Comparison of ENCODE assay signal across 8 cellular contexts in the genomic region with DNA sequence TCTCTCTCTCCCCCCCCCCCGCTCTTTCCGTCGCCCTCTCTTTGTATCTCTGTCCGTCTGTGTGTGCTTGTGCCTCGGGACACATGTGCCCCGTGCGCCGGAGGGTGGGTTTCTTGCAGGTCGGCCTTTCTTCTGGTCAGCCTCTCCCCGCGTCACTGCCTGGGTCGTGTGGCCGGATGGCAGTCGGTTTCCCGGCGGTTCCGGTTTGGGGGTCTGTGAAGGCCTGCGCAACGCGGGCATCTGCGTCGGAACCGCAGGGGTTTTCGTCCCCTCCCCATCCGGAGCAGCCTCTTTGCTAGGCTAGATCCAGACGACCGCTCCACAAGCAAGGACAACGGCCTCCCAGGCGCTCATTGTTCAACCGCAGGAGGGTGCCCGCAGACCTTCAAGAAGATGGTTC.
DNase-seq lines count a peak whose midpoint lies in the region; ATAC-seq and TF ChIP-seq lines count a peak whose summit lies in the region.
"Not testable (repeated sequence)": the region's sequence is repeated elsewhere in the genome, so short reads cannot be mapped to it uniquely, and the experiment has no call there.

No MANE protein-coding gene starts in this region.

- CTCF ChIA-PET in activated CD8-positive, alpha-beta memory T cell treated with anti-CD3 and anti-CD28 coated beads, Interleukin-2, amount 10 ng/mL, durations not matched to agents 7 days and 5 days (lab: Charles Lee), result not testable (repeated sequence)

- H3K4me3 Mint-ChIP-seq in activated CD8-positive, alpha-beta memory T cell treated with anti-CD3 and anti-CD28 coated beads, Interleukin-2, amount 10 ng/mL, durations not matched to agents 7 days and 5 days; activated naive CD8-positive, alpha-beta T cell treated with anti-CD3 and anti-CD28 coated beads, Interleukin-2, amount 10 ng/mL, durations not matched to agents 7 days and 5 days; naive B cell: not testable (repeated sequence)

- ATAC-seq in RWPE2 (ENCODE audit: low read depth); activated CD8-positive, alpha-beta memory T cell treated with anti-CD3 and anti-CD28 coated beads, Interleukin-2, amount 10 ng/mL, durations not matched to agents 7 days and 5 days; activated naive CD8-positive, alpha-beta T cell treated with anti-CD3 and anti-CD28 coated beads, Interleukin-2, amount 10 ng/mL, durations not matched to agents 7 days and 5 days (ENCODE audit: low read depth); Right ventricle myocardium inferior; left lobe of liver; naive B cell (ENCODE audit: low read depth in 2 of 2); aorta (ENCODE audit: low FRiP score): not testable (repeated sequence)

- H3K4me1 ChIP-seq in RWPE2 (ENCODE audit: insufficient read depth, poor library complexity, severe bottlenecking); spleen; aorta (ENCODE audit: control insufficient read depth in 1 of 2, insufficient read depth in 2 of 2, low read length in 2 of 2): not testable (repeated sequence)

- H3K27ac ChIP-seq in RWPE2 (ENCODE audit: poor library complexity, severe bottlenecking); spleen; aorta (ENCODE audit: low read depth in 1 of 2, low read length in 2 of 2): not testable (repeated sequence)

- POLR2A ChIA-PET in activated naive CD8-positive, alpha-beta T cell treated with anti-CD3 and anti-CD28 coated beads, Interleukin-2, amount 10 ng/mL, durations not matched to agents 7 days and 5 days (lab: Charles Lee), result not testable (repeated sequence)

- H3K9me3 Mint-ChIP-seq in activated CD8-positive, alpha-beta memory T cell treated with anti-CD3 and anti-CD28 coated beads, Interleukin-2, amount 10 ng/mL, durations not matched to agents 7 days and 5 days (ENCODE audit: low read depth); activated naive CD8-positive, alpha-beta T cell treated with anti-CD3 and anti-CD28 coated beads, Interleukin-2, amount 10 ng/mL, durations not matched to agents 7 days and 5 days; naive B cell: not testable (repeated sequence)

- H3K9me3 ChIP-seq in RWPE2 (ENCODE audit: severe bottlenecking); aorta (ENCODE audit: control insufficient read depth, low read length): not testable (repeated sequence)
- H3K9me3 ChIP-seq in spleen, result peaks cover 0 to 13% (median 0%) of the 10 kb centered on the region in 8 donors

- not testable (repeated sequence) for H3K27me3 Mint-ChIP-seq in activated CD8-positive, alpha-beta memory T cell treated with anti-CD3 and anti-CD28 coated beads, Interleukin-2, amount 10 ng/mL, durations not matched to agents 7 days and 5 days; activated naive CD8-positive, alpha-beta T cell treated with anti-CD3 and anti-CD28 coated beads, Interleukin-2, amount 10 ng/mL, durations not matched to agents 7 days and 5 days; naive B cell

- H3K4me1 Mint-ChIP-seq in activated CD8-positive, alpha-beta memory T cell treated with anti-CD3 and anti-CD28 coated beads, Interleukin-2, amount 10 ng/mL, durations not matched to agents 7 days and 5 days; activated naive CD8-positive, alpha-beta T cell treated with anti-CD3 and anti-CD28 coated beads, Interleukin-2, amount 10 ng/mL, durations not matched to agents 7 days and 5 days; naive B cell: not testable (repeated sequence)

- not testable (repeated sequence) for H3K36me3 Mint-ChIP-seq in activated CD8-positive, alpha-beta memory T cell treated with anti-CD3 and anti-CD28 coated beads, Interleukin-2, amount 10 ng/mL, durations not matched to agents 7 days and 5 days; activated naive CD8-positive, alpha-beta T cell treated with anti-CD3 and anti-CD28 coated beads, Interleukin-2, amount 10 ng/mL, durations not matched to agents 7 days and 5 days; naive B cell

- DNase-seq in RWPE2 (ENCODE audit: low spot score), result peak; percentile 68
- DNase-seq in activated CD8-positive, alpha-beta memory T cell treated with anti-CD3 and anti-CD28 coated beads, Interleukin-2, amount 10 ng/mL, durations not matched to agents 7 days and 5 days, result peak; percentile 43
- peak; percentile 41 for DNase-seq in activated naive CD8-positive, alpha-beta T cell treated with anti-CD3 and anti-CD28 coated beads, Interleukin-2, amount 10 ng/mL, durations not matched to agents 7 days and 5 days
- DNase-seq in Right ventricle myocardium inferior (ENCODE audit: missing footprints), result peak; percentile 84
- peak; percentile 65 for DNase-seq in left lobe of liver (ENCODE audit: low spot score)
- DNase-seq in naive B cell, result peak; percentile 24
- DNase-seq in spleen, result peak; percentile 54
- DNase-seq in aorta, result peak; percentile 45 to 93

- H3K36me3 ChIP-seq in RWPE2 (ENCODE audit: low read depth); spleen; aorta (ENCODE audit: control insufficient read depth in 1 of 2, insufficient read depth in 2 of 2, low read length in 1 of 2): not testable (repeated sequence)

- not testable (repeated sequence) for H3K4me3 ChIP-seq in RWPE2 (ENCODE audit: severe bottlenecking); spleen; aorta (ENCODE audit: low read length in 2 of 2)

- TF ChIP-seq CTCF in RWPE2 (IDR thresholded peaks at IDR 0.05; ENCODE audit: poor library complexity, severe bottlenecking); spleen (IDR thresholded peaks at IDR 0.05 in 8 of 11, conservative IDR thresholded peaks at IDR 0.05 in 3 of 11): not testable (repeated sequence)

- not testable (repeated sequence) for TF ChIP-seq POLR2A in spleen (IDR thresholded peaks at IDR 0.05)

- not testable (repeated sequence) for H3K27ac Mint-ChIP-seq in activated CD8-positive, alpha-beta memory T cell treated with anti-CD3 and anti-CD28 coated beads, Interleukin-2, amount 10 ng/mL, durations not matched to agents 7 days and 5 days; activated naive CD8-positive, alpha-beta T cell treated with anti-CD3 and anti-CD28 coated beads, Interleukin-2, amount 10 ng/mL, durations not matched to agents 7 days and 5 days; naive B cell

- H3K27me3 ChIP-seq in RWPE2 (ENCODE audit: insufficient read depth, poor library complexity, severe bottlenecking); spleen (replicated peaks in 1 of 7); aorta (ENCODE audit: control insufficient read depth in 1 of 2, insufficient read depth in 2 of 2, low read length in 1 of 2): not testable (repeated sequence)

- WGBS in spleen, 5 donors, result 96 to 98% (median 96%) methylated on average over 22 to 27 of the region's 31 CpGs
- 95 to 97% methylated on average over 4 to 24 of the region's 31 CpGs for WGBS in aorta, 2 donors

- intact Hi-C loops in Right ventricle myocardium inferior (cut with DNase I); spleen (cut with DNase I; ENCODE audit: low total_unique reads); aorta (cut with DNase I): not testable (repeated sequence)

Comparison
In these comparisons a context has a peak if more than half of its experiments do, and no peak if none do; other contexts are left out.
1. DNase-seq: peak in every context shown above with its lines; median percentile 84 in Right ventricle myocardium inferior; 69 in aorta; 68 in RWPE2; 65 in left lobe of liver; 54 in spleen; 43 in activated CD8-positive, alpha-beta memory T cell treated with anti-CD3 and anti-CD28 coated beads, Interleukin-2, amount 10 ng/mL, durations not matched to agents 7 days and 5 days; 41 in activated naive CD8-positive, alpha-beta T cell treated with anti-CD3 and anti-CD28 coated beads, Interleukin-2, amount 10 ng/mL, durations not matched to agents 7 days and 5 days; 24 in naive B cell.